11 cellular contexts compared by ENCODE assay signal in genomic region chr6:39086294-39086693, GRCh38. TPM values are rescaled to one million over a fixed set of nuclear protein-coding genes. Genes with fewer than 3 reads are reported as not detected.
A peak's percentile ranks its signal among the peaks of the same experiment; 100 is the strongest.
DNase-seq lines count a peak whose midpoint lies in the region; ATAC-seq, FAIRE-seq and TF ChIP-seq lines count a peak whose summit lies in the region.
"Had no signal": no experiment of that assay in that cellular context is flagged by ENCODE, and none has a peak within 500 bp of the region (broad histone marks: within the 10 kb centered on the region; RNA-seq: fewer than 3 reads in every experiment).

No MANE protein-coding gene starts in this region.

- no peak overlapping the region for H3K4me3 ChIP-seq in GM12878
- H3K4me3 ChIP-seq: tibial artery had no signal

- peaks cover 10% of the 10 kb centered on the region for H3K4me1 ChIP-seq in GM12878 (ENCODE audit: control insufficient read depth, insufficient read depth, low read length)

- DNase-seq in GM12878 (ENCODE audit: low read depth, low spot score) (peak; percentile 26), frontal cortex (ENCODE audit: low spot score in 2 of 2) (no peak), HuH-7.5 (ENCODE audit: low spot score) (no peak), GF-D8 (lab: John Stamatoyannopoulos, UW) (no peak)
- DNase-seq: activated naive CD8-positive, alpha-beta T cell treated with anti-CD3 and anti-CD28 coated beads, Interleukin-2, amount 10 ng/mL, durations not matched to agents 7 days and 5 days; NCI-H446; tibial artery had no signal

- TF ChIP-seq CTCF in GM12878 (IDR thresholded peaks at IDR 0.05 in 2 of 3, conservative IDR thresholded peaks at IDR 0.05 in 1 of 3; ENCODE audit: control insufficient read depth in 2 of 3, extremely low read depth in 1 of 3, insufficient read depth in 1 of 3, low read depth in 3 of 3, low read length in 3 of 3): no peak

- BruUV-seq in GM12878 (replicated peaks; lab: Mats Ljungman, UMichigan): no TSS peak

- POLR2A ChIA-PET in GM12878 (lab: Charles Lee): no interaction called here

- peak; percentile 17 to 38; a peak in 1 of 4 replicates for TF ChIP-seq EP300 in GM12878 (IDR thresholded peaks at IDR 0.05; ENCODE audit: borderline replicate concordance in 1 of 2, control insufficient read depth in 1 of 2, low read depth in 2 of 2, low read length in 2 of 2)

- H3K4me2 ChIP-seq in GM12878 (ENCODE audit: control insufficient read depth, insufficient read depth): no peak overlapping the region; the same call in 1 of the 2 replicates

- peaks cover 7% of the 10 kb centered on the region; the same call in 1 of the 2 replicates for H4K20me1 ChIP-seq in GM12878 (ENCODE audit: control insufficient read depth, insufficient read depth)

- peaks cover 2 to 16% of the 10 kb centered on the region in 2 experiments for H3K27me3 ChIP-seq in GM12878 (replicated peaks in 1 of 2; ENCODE audit: control insufficient read depth in 2 of 2, insufficient read depth in 2 of 2, low read length in 1 of 2)
- H3K27me3 ChIP-seq: tibial artery had no signal

- H3K9me3 ChIP-seq in GM12878 (replicated peaks; ENCODE audit: control insufficient read depth, insufficient read depth, low read length): no peaks in the 10 kb centered on the region
- H3K9me3 ChIP-seq: tibial artery had no signal

- in situ Hi-C loops in GM12878 (cut with MboI): no loop called here

- SMC1A ChIA-PET in GM12878 (lab: Charles Lee; ENCODE audit: uncharacterized antibody, unreplicated experiment): interaction anchor here (0.7 kb wide), 1 partner anchor 32 kb away, joined by 3 read pairs; no protein-coding TSS in a partner anchor

- H3K27ac ChIP-seq in GM12878 (ENCODE audit: control insufficient read depth, insufficient read depth): no peak overlapping the region
- H3K27ac ChIP-seq: tibial artery had no signal

- no peak overlapping the region for H3K9ac ChIP-seq in GM12878 (ENCODE audit: control insufficient read depth, insufficient read depth, low read length)

- no peak for TF ChIP-seq RAD21 in GM12878 (IDR thresholded peaks at IDR 0.05; ENCODE audit: insufficient read depth, low read depth, low read length)

- TF ChIP-seq POLR2A in GM12878 (IDR thresholded peaks at IDR 0.05; ENCODE audit: low read depth, low read length): no peak

- RAD21 ChIA-PET in GM12878 (lab: Charles Lee; ENCODE audit: unreplicated experiment): no interaction called here

- H2AFZ ChIP-seq in GM12878 (ENCODE audit: control insufficient read depth, low read depth, low read length): no peak overlapping the region

- intact Hi-C loops in GM12878 (cut with micrococcal nuclease; ENCODE audit: unreplicated experiment): no loop called here

- no peaks in the 10 kb centered on the region for H3K79me2 ChIP-seq in GM12878 (ENCODE audit: control insufficient read depth, insufficient read depth, low read length)

- FAIRE-seq in GM12878 (lab: Jason Lieb, UNC): peak; percentile 54
- FAIRE-seq in frontal cortex (lab: Jason Lieb, UNC): no peak

- H3K36me3 ChIP-seq in GM12878 (ENCODE audit: control insufficient read depth in 2 of 2, insufficient read depth in 2 of 2, low read length in 1 of 2): no peaks in the 10 kb centered on the region
- H3K36me3 ChIP-seq: tibial artery had no signal

- ATAC-seq in GM18511 (IDR thresholded peaks at IDR 0.05; ENCODE audit: unreplicated experiment): peak; percentile 93
- ATAC-seq in GM19324 (IDR thresholded peaks at IDR 0.05; ENCODE audit: low FRiP score, unreplicated experiment): peak; percentile 69
- peak; percentile 56 for ATAC-seq in HG03064 (IDR thresholded peaks at IDR 0.05; ENCODE audit: low read depth, unreplicated experiment)
- ATAC-seq in GM12878: peak; percentile 91
- ATAC-seq in HG03108 (IDR thresholded peaks at IDR 0.05; ENCODE audit: unreplicated experiment): no peak

- CTCF ChIA-PET in GM12878 (lab: Yijun Ruan, JAX): interaction anchor here (0.6 to 1.4 kb wide), 2 partner anchors 57 to 570 kb away, joined by 4 read pairs; no protein-coding TSS in a partner anchor

- under 1% methylated on average over 7 of the region's 7 CpGs for WGBS in GM12878 (ENCODE audit: insufficient coverage, insufficient replicate concordance, low lambda C conversion rate, missing lambda C conversion rate)

TF ChIP-seq in GM12878, 131 proteins besides CTCF, POLR2A, EP300 and RAD21 (continues in another document):
- TF ChIP-seq ATF2 (IDR thresholded peaks at IDR 0.05; ENCODE audit: low read length): peak; percentile 38; the same call in 1 of the 2 replicates
- TF ChIP-seq ZBTB4 (CRISPR knock-in tag; IDR thresholded peaks at IDR 0.05): no peak
- peak; percentile 58; the same call in 1 of the 2 replicates for TF ChIP-seq ESRRA (IDR thresholded peaks at IDR 0.05; ENCODE audit: low read length)
- peak; percentile 58 for TF ChIP-seq TBL1XR1 (IDR thresholded peaks at IDR 0.05; ENCODE audit: low read depth, low read length)
- 0 out of 2 replicates have a peak, but pooled peaks have one; percentile 22 for TF ChIP-seq GATAD2B (conservative IDR thresholded peaks at IDR 0.05; ENCODE audit: low read depth)

RNA-seq across cellular contexts. Expression of gene SAYSD1, which starts 28.7 kb away (rescaled TPM):
- total RNA-seq in GM12878 (2013; cell fraction: nucleolus; rRNA removed): 7.0 and 7.2 TPM in 2 replicates
- 5.2 and 6.7 TPM in 2 replicates for total RNA-seq in GM12878 (2014; rRNA removed)
- 5.5 and 5.6 TPM in 2 replicates for total RNA-seq in GM12878 (2014; rRNA removed; fragmentation: Illumina TruSeq; extraction: Trizol)
- 5.5 and 7.3 TPM in 2 replicates for total RNA-seq in GM12878 (2021)
- polyA plus RNA-seq in GM12878 (2011; ENCODE audit: low read depth): 3.0 TPM
- 6.6 and 7.0 TPM in 2 replicates for polyA plus RNA-seq in GM12878 (2011; rRNA removed)
- 4.0 and 4.3 TPM in 2 replicates for polyA plus RNA-seq in GM12878 (2011; cell fraction: cytosol; rRNA removed)
- polyA plus RNA-seq in GM12878 (2011; cell fraction: nucleus; rRNA removed): 2.6 and 3.6 TPM in 2 replicates
- 3.1 and 4.0 TPM in 2 replicates for polyA plus RNA-seq in GM12878 (2012)
- polyA plus RNA-seq in GM12878 (2014; fragmentation: Illumina TruSeq; extraction: Trizol): 5.9 and 6.0 TPM in 2 replicates
- polyA plus RNA-seq in GM12878 (2014; fragmentation: Nextera tagmentation; extraction: Ambion mirVana): 1 to 10 TPM; 1.5 to 2.2 TPM
- 5.1 and 6.5 TPM in 2 replicates for polyA plus RNA-seq in GM12878 (2014; rRNA removed)
- polyA plus RNA-seq in GM12878 (2016; fragmentation: Nextera tagmentation; extraction: Ambion mirVana): 1 to 10 TPM; 6.3 to 7.1 TPM
- polyA minus RNA-seq in GM12878 (2011; rRNA and poly(A)+ RNA removed): 3.3 and 3.8 TPM in 2 replicates
- polyA minus RNA-seq in GM12878 (2011; cell fraction: cytosol; rRNA and poly(A)+ RNA removed): 1.1 and 1.6 TPM in 2 replicates
- 2.7 and 4.7 TPM in 2 replicates for polyA minus RNA-seq in GM12878 (2011; cell fraction: nucleus; rRNA and poly(A)+ RNA removed)
- total RNA-seq in frontal cortex: 22.0 TPM

RNA-seq across cellular contexts. Expression of gene GLP1R, which starts 37.7 kb away (rescaled TPM):
- total RNA-seq in GM12878 (2013; cell fraction: nucleolus; rRNA removed): not detected in 2 replicates
- total RNA-seq in GM12878 (2014; rRNA removed): not detected in 2 replicates
- not detected in 2 replicates for total RNA-seq in GM12878 (2014; rRNA removed; fragmentation: Illumina TruSeq; extraction: Trizol)
- total RNA-seq in GM12878 (2021): 0.05 TPM in 1 of 2 replicates, not detected in the other
- polyA plus RNA-seq in GM12878 (2011; ENCODE audit: low read depth): not detected
- 0.01 TPM in 1 of 2 replicates, not detected in the other for polyA plus RNA-seq in GM12878 (2011; rRNA removed)
- polyA plus RNA-seq in GM12878 (2011; cell fraction: cytosol; rRNA removed): not detected in 2 replicates
- 0.09 and 0.12 TPM in 2 replicates for polyA plus RNA-seq in GM12878 (2011; cell fraction: nucleus; rRNA removed)
- polyA plus RNA-seq in GM12878 (2012): not detected in 2 replicates
- polyA plus RNA-seq in GM12878 (2014; fragmentation: Illumina TruSeq; extraction: Trizol): not detected in 2 replicates
- polyA plus RNA-seq in GM12878 (2014; fragmentation: Nextera tagmentation; extraction: Ambion mirVana): not detected
- polyA plus RNA-seq in GM12878 (2014; rRNA removed): not detected in 2 replicates
- not detected for polyA plus RNA-seq in GM12878 (2016; fragmentation: Nextera tagmentation; extraction: Ambion mirVana)
- polyA minus RNA-seq in GM12878 (2011; rRNA and poly(A)+ RNA removed): not detected in 2 replicates
- not detected in 2 replicates for polyA minus RNA-seq in GM12878 (2011; cell fraction: cytosol; rRNA and poly(A)+ RNA removed)
- not detected in 2 replicates for polyA minus RNA-seq in GM12878 (2011; cell fraction: nucleus; rRNA and poly(A)+ RNA removed)
- 0.41 TPM for total RNA-seq in frontal cortex
- total RNA-seq: activated naive CD8-positive, alpha-beta T cell treated with anti-CD3 and anti-CD28 coated beads, Interleukin-2, amount 10 ng/mL, durations not matched to agents 7 days and 5 days had no signal
